ENCODE assay signal across 1 cellular context in genomic region chr4:39043058-39043696, GRCh38.
TF ChIP-seq lines count a peak whose summit lies in the region.

No MANE protein-coding gene starts in this region.

TF ChIP-seq in HepG2, 621 proteins besides CTCF, POLR2A, EP300 and RAD21 (continued from another document and continues in another):
- TF ChIP-seq ZXDC (CRISPR knock-in tag; IDR thresholded peaks at IDR 0.05) (no peak), HOXA7 (CRISPR knock-in tag; IDR thresholded peaks at IDR 0.05) (no peak), ZNF317 (CRISPR knock-in tag; IDR thresholded peaks at IDR 0.05) (0 out of 2 replicates have a peak, but pooled peaks have one; percentile 16), ZNF205 (CRISPR knock-in tag; IDR thresholded peaks at IDR 0.05) (no peak), CBX5 (CRISPR knock-in tag; IDR thresholded peaks at IDR 0.05; ENCODE audit: borderline replicate concordance) (no peak), FOSL1 (CRISPR knock-in tag; IDR thresholded peaks at IDR 0.05; ENCODE audit: borderline replicate concordance) (no peak), ZNF431 (CRISPR knock-in tag; IDR thresholded peaks at IDR 0.05; ENCODE audit: borderline replicate concordance, low read depth) (no peak), ZNF18 (CRISPR knock-in tag; IDR thresholded peaks at IDR 0.05; ENCODE audit: insufficient replicate concordance) (no peak), ZNF264 (CRISPR knock-in tag; IDR thresholded peaks at IDR 0.05) (no peak), IRF2 (CRISPR knock-in tag; IDR thresholded peaks at IDR 0.05) (no peak), ZSCAN5A (CRISPR knock-in tag; IDR thresholded peaks at IDR 0.05; ENCODE audit: borderline replicate concordance) (no peak), ERF (CRISPR knock-in tag; IDR thresholded peaks at IDR 0.05) (no peak; the same call in 1 of the 2 replicates), CREB1 (IDR thresholded peaks at IDR 0.05) (peak; percentile 43; the same call in 1 of the 2 replicates), CREB1 (CRISPR knock-in tag; IDR thresholded peaks at IDR 0.05) (peak; percentile 81), PRDM10 (CRISPR knock-in tag; IDR thresholded peaks at IDR 0.05; ENCODE audit: low read depth) (no peak), SNAI1 (CRISPR knock-in tag; IDR thresholded peaks at IDR 0.05; ENCODE audit: borderline replicate concordance) (peak; percentile 53; the same call in 1 of the 2 replicates), ATF7-NPFF (CRISPR knock-in tag; IDR thresholded peaks at IDR 0.05; ENCODE audit: low read depth) (no peak), ZNF251 (CRISPR knock-in tag; IDR thresholded peaks at IDR 0.05) (no peak), ZNF691 (CRISPR knock-in tag; IDR thresholded peaks at IDR 0.05; ENCODE audit: borderline replicate concordance, low read depth) (no peak), ZNF776 (CRISPR knock-in tag; IDR thresholded peaks at IDR 0.05) (no peak), ZNF577 (CRISPR knock-in tag; IDR thresholded peaks at IDR 0.05; ENCODE audit: borderline replicate concordance, low read depth) (no peak), ZNF234 (CRISPR knock-in tag; conservative IDR thresholded peaks at IDR 0.05) (no peak), SOX6 (IDR thresholded peaks at IDR 0.05) (no peak), SOX6 (CRISPR knock-in tag; IDR thresholded peaks at IDR 0.05) (peak; percentile 93), BRCA1 (CRISPR knock-in tag; IDR thresholded peaks at IDR 0.05) (no peak), RBM22 (optimal IDR thresholded peaks at IDR 0.05; ENCODE audit: low read length) (no peak), ZNF605 (CRISPR knock-in tag; IDR thresholded peaks at IDR 0.05) (no peak), ZNF567 (CRISPR knock-in tag; IDR thresholded peaks at IDR 0.05; ENCODE audit: borderline replicate concordance) (no peak), MEIS2 (CRISPR knock-in tag; IDR thresholded peaks at IDR 0.05) (no peak), ZNF468 (CRISPR knock-in tag; IDR thresholded peaks at IDR 0.05) (no peak), ZNF83 (CRISPR knock-in tag; IDR thresholded peaks at IDR 0.05; ENCODE audit: borderline replicate concordance) (no peak), SRY (CRISPR knock-in tag; IDR thresholded peaks at IDR 0.05) (no peak), POLR2G (IDR thresholded peaks at IDR 0.05; ENCODE audit: low read depth, low read length) (no peak), ZNF674 (CRISPR knock-in tag; IDR thresholded peaks at IDR 0.05; ENCODE audit: low read depth) (no peak), NR2F6 (IDR thresholded peaks at IDR 0.05) (peak; percentile 78), NR2F6 (CRISPR knock-in tag; IDR thresholded peaks at IDR 0.05) (0 out of 2 replicates have a peak, but pooled peaks have one; percentile 44), HNRNPH1 (optimal IDR thresholded peaks at IDR 0.05; ENCODE audit: low read depth, low read length) (no peak), SAP130 (CRISPR knock-in tag; IDR thresholded peaks at IDR 0.05; ENCODE audit: low read depth) (peak; percentile 45; the same call in 1 of the 2 replicates), ZBTB44 (CRISPR knock-in tag; IDR thresholded peaks at IDR 0.05) (no peak), NFYC (CRISPR knock-in tag; IDR thresholded peaks at IDR 0.05) (no peak), RFX3 (CRISPR knock-in tag; IDR thresholded peaks at IDR 0.05) (no peak), ELF4 (CRISPR knock-in tag; IDR thresholded peaks at IDR 0.05; ENCODE audit: borderline replicate concordance) (no peak)
- TF ChIP-seq, protein P1, sequence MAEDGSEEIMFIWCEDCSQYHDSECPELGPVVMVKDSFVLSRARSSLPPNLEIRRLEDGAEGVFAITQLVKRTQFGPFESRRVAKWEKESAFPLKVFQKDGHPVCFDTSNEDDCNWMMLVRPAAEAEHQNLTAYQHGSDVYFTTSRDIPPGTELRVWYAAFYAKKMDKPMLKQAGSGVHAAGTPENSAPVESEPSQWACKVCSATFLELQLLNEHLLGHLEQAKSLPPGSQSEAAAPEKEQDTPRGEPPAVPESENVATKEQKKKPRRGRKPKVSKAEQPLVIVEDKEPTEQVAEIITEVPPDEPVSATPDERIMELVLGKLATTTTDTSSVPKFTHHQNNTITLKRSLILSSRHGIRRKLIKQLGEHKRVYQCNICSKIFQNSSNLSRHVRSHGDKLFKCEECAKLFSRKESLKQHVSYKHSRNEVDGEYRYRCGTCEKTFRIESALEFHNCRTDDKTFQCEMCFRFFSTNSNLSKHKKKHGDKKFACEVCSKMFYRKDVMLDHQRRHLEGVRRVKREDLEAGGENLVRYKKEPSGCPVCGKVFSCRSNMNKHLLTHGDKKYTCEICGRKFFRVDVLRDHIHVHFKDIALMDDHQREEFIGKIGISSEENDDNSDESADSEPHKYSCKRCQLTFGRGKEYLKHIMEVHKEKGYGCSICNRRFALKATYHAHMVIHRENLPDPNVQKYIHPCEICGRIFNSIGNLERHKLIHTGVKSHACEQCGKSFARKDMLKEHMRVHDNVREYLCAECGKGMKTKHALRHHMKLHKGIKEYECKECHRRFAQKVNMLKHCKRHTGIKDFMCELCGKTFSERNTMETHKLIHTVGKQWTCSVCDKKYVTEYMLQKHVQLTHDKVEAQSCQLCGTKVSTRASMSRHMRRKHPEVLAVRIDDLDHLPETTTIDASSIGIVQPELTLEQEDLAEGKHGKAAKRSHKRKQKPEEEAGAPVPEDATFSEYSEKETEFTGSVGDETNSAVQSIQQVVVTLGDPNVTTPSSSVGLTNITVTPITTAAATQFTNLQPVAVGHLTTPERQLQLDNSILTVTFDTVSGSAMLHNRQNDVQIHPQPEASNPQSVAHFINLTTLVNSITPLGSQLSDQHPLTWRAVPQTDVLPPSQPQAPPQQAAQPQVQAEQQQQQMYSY (CRISPR knock-in tag; IDR thresholded peaks at IDR 0.05) = no peak
- TF ChIP-seq, protein P2, sequence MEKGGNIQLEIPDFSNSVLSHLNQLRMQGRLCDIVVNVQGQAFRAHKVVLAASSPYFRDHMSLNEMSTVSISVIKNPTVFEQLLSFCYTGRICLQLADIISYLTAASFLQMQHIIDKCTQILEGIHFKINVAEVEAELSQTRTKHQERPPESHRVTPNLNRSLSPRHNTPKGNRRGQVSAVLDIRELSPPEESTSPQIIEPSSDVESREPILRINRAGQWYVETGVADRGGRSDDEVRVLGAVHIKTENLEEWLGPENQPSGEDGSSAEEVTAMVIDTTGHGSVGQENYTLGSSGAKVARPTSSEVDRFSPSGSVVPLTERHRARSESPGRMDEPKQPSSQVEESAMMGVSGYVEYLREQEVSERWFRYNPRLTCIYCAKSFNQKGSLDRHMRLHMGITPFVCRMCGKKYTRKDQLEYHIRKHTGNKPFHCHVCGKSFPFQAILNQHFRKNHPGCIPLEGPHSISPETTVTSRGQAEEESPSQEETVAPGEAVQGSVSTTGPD (CRISPR knock-in tag; IDR thresholded peaks at IDR 0.05) = 0 out of 2 replicates have a peak, but pooled peaks have one; percentile 17
- TF ChIP-seq, protein P3, sequence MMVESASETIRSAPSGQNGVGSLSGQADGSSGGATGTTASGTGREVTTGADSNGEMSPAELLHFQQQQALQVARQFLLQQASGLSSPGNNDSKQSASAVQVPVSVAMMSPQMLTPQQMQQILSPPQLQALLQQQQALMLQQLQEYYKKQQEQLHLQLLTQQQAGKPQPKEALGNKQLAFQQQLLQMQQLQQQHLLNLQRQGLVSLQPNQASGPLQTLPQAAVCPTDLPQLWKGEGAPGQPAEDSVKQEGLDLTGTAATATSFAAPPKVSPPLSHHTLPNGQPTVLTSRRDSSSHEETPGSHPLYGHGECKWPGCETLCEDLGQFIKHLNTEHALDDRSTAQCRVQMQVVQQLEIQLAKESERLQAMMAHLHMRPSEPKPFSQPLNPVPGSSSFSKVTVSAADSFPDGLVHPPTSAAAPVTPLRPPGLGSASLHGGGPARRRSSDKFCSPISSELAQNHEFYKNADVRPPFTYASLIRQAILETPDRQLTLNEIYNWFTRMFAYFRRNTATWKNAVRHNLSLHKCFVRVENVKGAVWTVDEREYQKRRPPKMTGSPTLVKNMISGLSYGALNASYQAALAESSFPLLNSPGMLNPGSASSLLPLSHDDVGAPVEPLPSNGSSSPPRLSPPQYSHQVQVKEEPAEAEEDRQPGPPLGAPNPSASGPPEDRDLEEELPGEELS (CRISPR knock-in tag; IDR thresholded peaks at IDR 0.05) = peak; percentile 90
